In the genomic region with DNA sequence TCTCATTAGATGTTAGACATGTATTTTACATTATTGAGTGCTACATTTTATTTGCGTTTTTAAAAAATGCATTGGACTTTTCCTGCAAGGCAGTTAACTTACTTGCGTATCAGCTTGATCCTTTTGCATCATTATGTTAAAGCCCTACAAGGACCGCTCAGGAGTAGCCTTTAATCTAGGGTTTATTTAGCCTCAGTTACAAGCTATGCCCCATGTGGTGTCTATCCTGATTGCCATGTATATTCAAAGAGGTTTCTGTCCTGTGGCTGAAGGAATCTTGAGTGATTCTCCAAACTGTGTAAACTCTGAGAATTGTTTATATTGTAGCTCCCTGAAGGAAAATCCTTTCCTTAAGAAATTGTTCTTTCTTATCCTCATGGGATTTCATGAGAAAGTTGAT, we compare ENCODE assay signal across 33 cellular contexts.
"Had no signal": no experiment of that assay in that cellular context is flagged by ENCODE, and none has a peak within 500 bp of the region (broad histone marks: within the 10 kb centered on the region; RNA-seq: fewer than 3 reads in every experiment).

No MANE protein-coding gene starts in this region.

- H3K9me2 ChIP-seq: SK-N-SH had no signal

- H3K36me3 ChIP-seq: Peyer's patch, SJSA1 had no signal

- H3K9me3 ChIP-seq: Peyer's patch, SJSA1, SK-N-SH had no signal

- H3K27me3 ChIP-seq: Peyer's patch, SJSA1 had no signal

- H3K27ac ChIP-seq: KMS-11, Peyer's patch, SJSA1 had no signal

- H3K9ac ChIP-seq: KMS-11, SK-N-SH had no signal

- ATAC-seq: PC-3 had no signal

- H3K4me1 ChIP-seq: Peyer's patch, SJSA1 had no signal

- DNase-seq: Karpas-422; MM.1S; MV-4-11; NCI-H1092; NCI-H1105; NCI-H1417 treated with DMSO at 0.1 percent for 48 hours; NCI-H146; NCI-H1694; NCI-H187; NCI-H1930; NCI-H2029 treated with DMSO at 0.1 percent for 48 hours; NCI-H2081 treated with DMSO at 0.1 percent for 48 hours; NCI-H2107; NCI-H2171; NCI-H226; NCI-H446 treated with DMSO at 0.1 percent for 48 hours; NCI-H510A; NCI-H524; NCI-H526; NCI-H69; NCI-H748 treated with DMSO at 0.1 percent for 48 hours; NCI-H82; NK-92 treated with Interleukin-12 subunit alpha and Interleukin-12 subunit beta, amount 100 ng/mL, for 24 hours; OCI-M1; PC-3; Peyer's patch; Right ventricle myocardium superior; RPMI8226; SHP77 treated with DMSO at 0.1 percent for 48 hours; SK-N-SH; SW 1271 had no signal

- H3K4me3 ChIP-seq: Peyer's patch, SJSA1 had no signal

- H3K4me2 ChIP-seq: KMS-11, SK-N-SH had no signal
